12 cellular contexts compared by ENCODE assay signal in genomic region chr2:200482194-200482593, GRCh38. TPM values are rescaled to one million over a fixed set of nuclear protein-coding genes. Genes with fewer than 3 reads are reported as not detected.
DNase-seq lines count a peak whose midpoint lies in the region; ATAC-seq lines count a peak whose summit lies in the region.
"Had no signal": no experiment of that assay in that cellular context is flagged by ENCODE, and none has a peak within 500 bp of the region (broad histone marks: within the 10 kb centered on the region; RNA-seq: fewer than 3 reads in every experiment).

No MANE protein-coding gene starts in this region.

- peak; percentile 31 for DNase-seq in left kidney (ENCODE audit: low read depth, low spot score)
- DNase-seq in A172 (ENCODE audit: low spot score) = no peak
- no peak for DNase-seq in Right ventricle myocardium superior
- DNase-seq in activated CD4-positive, alpha-beta T cell treated with anti-CD3 and anti-CD28 coated beads, Interleukin-2, amount 50 U/mL, for 1 hour = no peak
- DNase-seq: activated T-cell treated with anti-CD3 and anti-CD28 coated beads for 4 hours; CD4-positive, CD25-positive, alpha-beta regulatory T cell; left ventricle myocardium inferior; natural killer cell; sigmoid colon had no signal

- intact Hi-C loops in Right ventricle myocardium superior (cut with DNase I) = loop anchor here (5.0 kb wide), 1 partner anchor 500 kb away; no protein-coding TSS in a partner anchor

- ATAC-seq in GM18873 (IDR thresholded peaks at IDR 0.05; ENCODE audit: low FRiP score, unreplicated experiment) = peak; percentile 54
- peak; percentile 75 for ATAC-seq in GM21447 (IDR thresholded peaks at IDR 0.05; ENCODE audit: unreplicated experiment)
- ATAC-seq in HG03175 (IDR thresholded peaks at IDR 0.05; ENCODE audit: unreplicated experiment) = peak; percentile 69
- ATAC-seq in Right ventricle myocardium superior (ENCODE audit: poor library complexity) = no peak

RNA-seq across cellular contexts. Expression of gene KCTD18, which starts 27.7 kb away (rescaled TPM):
- total RNA-seq in A172 (2014; rRNA removed; shearing (Covaris generic)) = 22.1 and 31.5 TPM in 2 replicates
- 9.0 TPM for total RNA-seq in Right ventricle myocardium superior

RNA-seq across cellular contexts. Expression of gene SGO2, which starts 43.8 kb away (rescaled TPM):
- 24.2 and 33.1 TPM in 2 replicates for total RNA-seq in A172 (2014; rRNA removed; shearing (Covaris generic))
- 1.3 TPM for total RNA-seq in Right ventricle myocardium superior

Comparison
In these comparisons a context has a peak if more than half of its experiments do, and no peak if none do; other contexts are left out.
1. RNA of gene SGO2, which starts 43.8 kb away (total RNA-seq): 24.2 to 33.1 TPM in A172; 1.3 TPM in Right ventricle myocardium superior (single experiment); every median in the first group is over 10 times any median in the second.